Comparison of ENCODE assay signal across 9 cellular contexts in the genomic region with DNA sequence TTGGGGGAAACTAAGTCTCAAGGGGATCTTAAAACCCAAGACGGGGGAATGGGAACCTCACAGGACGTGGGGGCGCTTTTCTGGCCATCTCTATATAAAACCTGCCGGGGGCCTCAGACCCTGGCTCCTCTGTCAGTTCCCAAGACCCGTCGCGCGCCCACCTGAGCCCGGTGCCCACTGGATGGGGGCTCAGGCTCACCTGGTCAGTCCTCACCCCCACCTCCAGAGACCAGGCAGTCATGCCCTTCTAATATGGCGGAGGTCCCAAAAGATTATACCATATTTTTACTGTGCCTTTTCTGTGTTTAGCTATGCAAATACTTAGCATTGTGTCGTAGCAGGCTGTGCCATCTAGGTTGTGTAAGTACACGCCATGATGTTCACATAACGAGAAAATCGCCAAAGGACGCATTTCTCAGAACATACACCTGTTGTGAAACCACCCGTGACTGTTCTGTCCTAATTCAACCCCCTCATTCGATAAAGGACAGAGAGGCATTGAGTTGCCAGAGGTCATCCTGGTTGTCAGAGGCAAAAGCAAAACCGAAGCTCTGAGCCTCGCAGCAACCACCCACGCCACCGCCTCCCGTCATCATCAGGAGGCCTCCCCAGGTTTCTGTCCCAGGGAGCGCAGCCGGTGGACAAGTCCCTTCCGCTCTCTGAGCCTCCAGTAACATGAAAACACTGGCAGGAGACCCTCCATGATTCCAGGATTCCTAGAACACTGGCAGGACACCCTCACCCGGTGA. TPM values are rescaled to one million over a fixed set of nuclear protein-coding genes. Genes with fewer than 3 reads are reported as not detected.
DNase-seq lines count a peak whose midpoint lies in the region; ATAC-seq and TF ChIP-seq lines count a peak whose summit lies in the region.
"Had no signal": no experiment of that assay in that cellular context is flagged by ENCODE, and none has a peak within 500 bp of the region (broad histone marks: within the 10 kb centered on the region; RNA-seq: fewer than 3 reads in every experiment).

No MANE protein-coding gene starts in this region.

- no peaks in the 10 kb centered on the region for H3K36me3 Mint-ChIP-seq in activated T-helper 1 cell treated with anti-CD3 and anti-CD28 coated beads, Interleukin-12 subunit alpha, Interleukin-12 subunit beta, Interleukin-2, Interleukin-4 antibody, amounts not matched to agents 30 ng/mL and 10 ng/mL and 1 ng/mL, durations not matched to agents 14 hours and 24 hours and 36 hours (ENCODE audit: low read depth)

- DNase-seq in heart right ventricle (no peak), right atrium auricular region (ENCODE audit: low spot score) (no peak), mesenteric fat pad (ENCODE audit: low spot score) (peak; percentile 73), vagina (ENCODE audit: extremely low spot score in 2 of 2) (no peak)
- DNase-seq in activated T-helper 1 cell treated with anti-CD3 and anti-CD28 coated beads, Interleukin-12 subunit alpha, Interleukin-12 subunit beta, Interleukin-2, Interleukin-4 antibody, amounts not matched to agents 30 ng/mL and 10 ng/mL and 1 ng/mL, durations not matched to agents 14 hours and 24 hours and 36 hours (ENCODE audit: low spot score), result no peak

- TF ChIP-seq CTCF in heart right ventricle (IDR thresholded peaks at IDR 0.05) (peak in 1 of 9 donors; percentile 45), right atrium auricular region (IDR thresholded peaks at IDR 0.05) (no peak), vagina (IDR thresholded peaks at IDR 0.05) (no peak)

- ATAC-seq in heart right ventricle, result no peak
- no peak for ATAC-seq in activated CD4-positive, CD25-positive, alpha-beta regulatory T cell treated with anti-CD3 and anti-CD28 coated beads, Interleukin-2, amount 50 U/mL, for 24 hours
- ATAC-seq in GM18502 (IDR thresholded peaks at IDR 0.05; ENCODE audit: poor library complexity, unreplicated experiment), result no peak
- no peak for ATAC-seq in HG02610 (IDR thresholded peaks at IDR 0.05; ENCODE audit: unreplicated experiment)

- H3K36me3 ChIP-seq in heart right ventricle (no peaks in the 10 kb centered on the region), right atrium auricular region (no peaks in the 10 kb centered on the region), vagina (no peaks in the 10 kb centered on the region)

- H3K27ac ChIP-seq in heart right ventricle (no peak overlapping the region), right atrium auricular region (no peak overlapping the region), vagina (peak overlapping the region; percentile 60)

- H3K27ac Mint-ChIP-seq in activated T-helper 1 cell treated with anti-CD3 and anti-CD28 coated beads, Interleukin-12 subunit alpha, Interleukin-12 subunit beta, Interleukin-2, Interleukin-4 antibody, amounts not matched to agents 30 ng/mL and 10 ng/mL and 1 ng/mL, durations not matched to agents 14 hours and 24 hours and 36 hours, result no peak overlapping the region

- TF ChIP-seq POLR2A in vagina (IDR thresholded peaks at IDR 0.05), result no peak

- peak overlapping the region in 6 of 10 donors; percentile 60 to 72 (median 65) for H3K4me3 ChIP-seq in heart right ventricle
- peak overlapping the region in 1 of 2 donors; percentile 61 for H3K4me3 ChIP-seq in right atrium auricular region
- peak overlapping the region; percentile 42 to 54 for H3K4me3 ChIP-seq in vagina

- WGBS in heart right ventricle, 2 donors, result 72 to 78% methylated on average over 26 of the region's 26 CpGs

- H3K4me3 Mint-ChIP-seq in activated T-helper 1 cell treated with anti-CD3 and anti-CD28 coated beads, Interleukin-12 subunit alpha, Interleukin-12 subunit beta, Interleukin-2, Interleukin-4 antibody, amounts not matched to agents 30 ng/mL and 10 ng/mL and 1 ng/mL, durations not matched to agents 14 hours and 24 hours and 36 hours, result peak overlapping the region; percentile 57

- H3K27me3 ChIP-seq in heart right ventricle (peaks cover 0 to 5% (median 0%) of the 10 kb centered on the region in 7 donors), right atrium auricular region (no peaks in the 10 kb centered on the region), vagina (no peaks in the 10 kb centered on the region)
- H3K27me3 ChIP-seq: tibial nerve had no signal

- intact Hi-C loops in heart right ventricle (cut with DNase I), result loop anchor here (1.0 to 10.0 kb wide), 5 partner anchors 392 to 807 kb away; no protein-coding TSS in a partner anchor
- intact Hi-C loops in activated T-helper 1 cell treated with anti-CD3 and anti-CD28 coated beads, Interleukin-12 subunit alpha, Interleukin-12 subunit beta, Interleukin-2, Interleukin-4 antibody, amounts not matched to agents 30 ng/mL and 10 ng/mL and 1 ng/mL, durations not matched to agents 14 hours and 24 hours and 36 hours (cut with micrococcal nuclease), result loop anchor here (1.0 to 2.0 kb wide), 9 partner anchors 14 to 1330 kb away; a partner anchor contains a TSS
- intact Hi-C loops in vagina (cut with DNase I), result loop anchor here (1.0 kb wide), 1 partner anchor 395 kb away; no protein-coding TSS in a partner anchor

- H3K4me1 Mint-ChIP-seq in activated T-helper 1 cell treated with anti-CD3 and anti-CD28 coated beads, Interleukin-12 subunit alpha, Interleukin-12 subunit beta, Interleukin-2, Interleukin-4 antibody, amounts not matched to agents 30 ng/mL and 10 ng/mL and 1 ng/mL, durations not matched to agents 14 hours and 24 hours and 36 hours (ENCODE audit: low read depth), result no peaks in the 10 kb centered on the region

- peaks cover 6% of the 10 kb centered on the region for H3K27me3 Mint-ChIP-seq in activated T-helper 1 cell treated with anti-CD3 and anti-CD28 coated beads, Interleukin-12 subunit alpha, Interleukin-12 subunit beta, Interleukin-2, Interleukin-4 antibody, amounts not matched to agents 30 ng/mL and 10 ng/mL and 1 ng/mL, durations not matched to agents 14 hours and 24 hours and 36 hours (ENCODE audit: insufficient read depth)

- H3K9me3 Mint-ChIP-seq in activated T-helper 1 cell treated with anti-CD3 and anti-CD28 coated beads, Interleukin-12 subunit alpha, Interleukin-12 subunit beta, Interleukin-2, Interleukin-4 antibody, amounts not matched to agents 30 ng/mL and 10 ng/mL and 1 ng/mL, durations not matched to agents 14 hours and 24 hours and 36 hours, result no peaks in the 10 kb centered on the region

- H3K4me1 ChIP-seq in heart right ventricle (peaks cover 0 to 12% (median 6%) of the 10 kb centered on the region in 9 donors), right atrium auricular region (peaks cover 0 to 11% of the 10 kb centered on the region in 2 donors), vagina (peaks cover 10% of the 10 kb centered on the region)

- H3K9me3 ChIP-seq in heart right ventricle, result no peaks in the 10 kb centered on the region
- H3K9me3 ChIP-seq in right atrium auricular region, result no peaks in the 10 kb centered on the region
- H3K9me3 ChIP-seq in vagina, result no peaks in the 10 kb centered on the region
- H3K9me3 ChIP-seq: tibial nerve had no signal

RNA-seq across cellular contexts. Expression of a gene that starts 28.9 kb away (rescaled TPM):
- 10 to 100 TPM; 27.4 to 46.9 (median 32.0) TPM for total RNA-seq in heart right ventricle
- polyA plus RNA-seq in heart right ventricle, result 10 to 100 TPM; 15.1 to 27.5 TPM
- 10 to 100 TPM; 42.1 to 49.8 TPM for total RNA-seq in right atrium auricular region
- 35.6 and 37.9 TPM in 2 replicates for total RNA-seq in activated T-helper 1 cell treated with anti-CD3 and anti-CD28 coated beads, Interleukin-12 subunit alpha, Interleukin-12 subunit beta, Interleukin-2, Interleukin-4 antibody, amounts not matched to agents 30 ng/mL and 10 ng/mL and 1 ng/mL, durations not matched to agents 14 hours and 24 hours and 36 hours
- total RNA-seq in mesenteric fat pad, result 69.9 TPM
- 83.2 TPM for total RNA-seq in vagina
